ENCODE assay signal across 29 cellular contexts in the genomic region with DNA sequence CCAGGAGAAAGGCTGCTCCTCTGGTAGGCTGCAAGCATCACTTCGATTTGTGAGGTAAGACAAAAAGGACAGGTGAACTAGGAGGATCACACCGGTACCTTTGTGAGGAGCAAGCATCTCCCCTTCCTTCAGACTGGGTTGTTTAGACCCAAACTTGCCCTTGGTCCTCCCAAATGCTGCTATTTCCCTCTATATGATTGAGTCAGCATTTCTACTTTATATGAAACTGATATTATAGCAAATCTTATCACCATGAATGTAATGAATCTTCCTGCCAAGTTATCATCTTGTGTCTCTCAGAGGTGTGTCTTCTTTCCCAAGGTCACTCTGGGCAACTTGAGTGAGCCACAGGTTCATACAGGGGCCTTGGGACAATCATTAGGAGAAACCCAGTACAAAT.
"Had no signal": no experiment of that assay in that cellular context is flagged by ENCODE, and none has a peak within 500 bp of the region (broad histone marks: within the 10 kb centered on the region; RNA-seq: fewer than 3 reads in every experiment).

No MANE protein-coding gene starts in this region.

- H3K27ac Mint-ChIP-seq: stimulated activated effector memory CD8-positive, alpha-beta T cell treated with anti-CD3 and anti-CD28 coated beads, Interleukin-12 subunit alpha, Interleukin-12 subunit beta, amount 100 ng/mL, for 72 hours; stimulated activated memory B cell treated with anti-CD40 and anti-IgM and Interleukin-4, amounts not matched to agents 10 μg/mL and 1 μg/mL and 100 μg/mL, for 72 hours; stimulated activated naive B cell treated with anti-CD40 and anti-IgM and Interleukin-4, amounts not matched to agents 10 μg/mL and 1 μg/mL and 100 μg/mL, for 72 hours; stimulated activated naive CD8-positive, alpha-beta T cell treated with anti-CD3 and anti-CD28 coated beads, Interleukin-15, amount 100 ng/mL, for 72 hours; stimulated activated naive CD8-positive, alpha-beta T cell treated with anti-CD3 and anti-CD28 coated beads, Interleukin-15, Interleukin-2, amounts not matched to agents 100 ng/mL and 50 ng/mL, for 24 hours; type B pancreatic cell had no signal

- H3K4me1 Mint-ChIP-seq: stimulated activated effector memory CD8-positive, alpha-beta T cell treated with anti-CD3 and anti-CD28 coated beads, Interleukin-12 subunit alpha, Interleukin-12 subunit beta, amount 100 ng/mL, for 72 hours; stimulated activated memory B cell treated with anti-CD40 and anti-IgM and Interleukin-4, amounts not matched to agents 10 μg/mL and 1 μg/mL and 100 μg/mL, for 72 hours; stimulated activated naive B cell treated with anti-CD40 and anti-IgM and Interleukin-4, amounts not matched to agents 10 μg/mL and 1 μg/mL and 100 μg/mL, for 72 hours; stimulated activated naive CD8-positive, alpha-beta T cell treated with anti-CD3 and anti-CD28 coated beads, Interleukin-15, amount 100 ng/mL, for 72 hours had no signal

- ATAC-seq: stimulated activated effector memory CD8-positive, alpha-beta T cell treated with anti-CD3 and anti-CD28 coated beads, Interleukin-12 subunit alpha, Interleukin-12 subunit beta, amount 100 ng/mL, for 72 hours; stimulated activated naive B cell treated with anti-CD40 and anti-IgM and Interleukin-4, amounts not matched to agents 10 μg/mL and 1 μg/mL and 100 μg/mL, for 72 hours; stimulated activated naive CD8-positive, alpha-beta T cell treated with anti-CD3 and anti-CD28 coated beads, Interleukin-15, amount 100 ng/mL, for 72 hours; stimulated activated naive CD8-positive, alpha-beta T cell treated with anti-CD3 and anti-CD28 coated beads, Interleukin-15, Interleukin-2, amounts not matched to agents 100 U/mL and 50 U/mL, for 24 hours; upper lobe of right lung had no signal

- H3K27ac ChIP-seq: stomach, suprapubic skin, testis, thoracic aorta, thyroid gland, tibial artery, tibial nerve, transverse colon, upper lobe of left lung, upper lobe of right lung, uterus, vagina had no signal

- DNase-seq: stimulated activated CD4-positive, alpha-beta T cell treated with anti-CD3 and anti-CD28 coated beads, Interleukin-2, amount 100 ng/mL, for 48 hours; stimulated activated CD4-positive, alpha-beta T cell treated with anti-CD3 and anti-CD28 coated beads, Interleukin-4, amount 100 ng/mL, for 1 hour; stimulated activated CD4-positive, alpha-beta T cell treated with anti-CD3 and anti-CD28 coated beads, Interleukin-4, amount 100 ng/mL, for 24 hours; stimulated activated CD4-positive, alpha-beta T cell treated with anti-CD3 and anti-CD28 coated beads, Interleukin-4, amount 100 ng/mL, for 4 hours; stimulated activated CD8-positive, alpha-beta memory T cell treated with anti-CD3 and anti-CD28 coated beads, Interleukin-4, amount 100 ng/mL, for 48 hours; stimulated activated naive B cell treated with anti-CD40 and anti-IgM and Interleukin-4, amounts not matched to agents 10 μg/mL and 1 μg/mL and 100 μg/mL, for 72 hours; stimulated activated naive CD4-positive, alpha-beta T cell; stimulated activated naive CD4-positive, alpha-beta T cell treated with Interleukin-2 at 50 U/mL for 16 hours; stimulated activated naive CD8-positive, alpha-beta T cell treated with anti-CD3 and anti-CD28 coated beads, Interleukin-15, amount 100 ng/mL, for 72 hours; stimulated activated naive CD8-positive, alpha-beta T cell treated with anti-CD3 and anti-CD28 coated beads, Interleukin-15, Interleukin-2, amounts not matched to agents 100 U/mL and 50 U/mL, for 24 hours; stomach; substantia nigra; testis; thyroid gland; tibial artery; transverse colon; trophoblast cell; upper lobe of left lung; upper lobe of right lung; uterus had no signal

- H3K9me3 ChIP-seq: testis, thoracic aorta, thyroid gland, tibial artery, tibial nerve, transverse colon, upper lobe of left lung, upper lobe of right lung, uterus, vagina had no signal

- H3K4me3 Mint-ChIP-seq: stimulated activated effector memory CD8-positive, alpha-beta T cell treated with anti-CD3 and anti-CD28 coated beads, Interleukin-12 subunit alpha, Interleukin-12 subunit beta, amount 100 ng/mL, for 72 hours; stimulated activated memory B cell treated with anti-CD40 and anti-IgM and Interleukin-4, amounts not matched to agents 10 μg/mL and 1 μg/mL and 100 μg/mL, for 72 hours; stimulated activated naive B cell treated with anti-CD40 and anti-IgM and Interleukin-4, amounts not matched to agents 10 μg/mL and 1 μg/mL and 100 μg/mL, for 72 hours; stimulated activated naive CD8-positive, alpha-beta T cell treated with anti-CD3 and anti-CD28 coated beads, Interleukin-15, amount 100 ng/mL, for 72 hours; stimulated activated naive CD8-positive, alpha-beta T cell treated with anti-CD3 and anti-CD28 coated beads, Interleukin-15, Interleukin-2, amounts not matched to agents 100 ng/mL and 50 ng/mL, for 24 hours; type B pancreatic cell had no signal

- H3K27me3 Mint-ChIP-seq: stimulated activated memory B cell treated with anti-CD40 and anti-IgM and Interleukin-4, amounts not matched to agents 10 μg/mL and 1 μg/mL and 100 μg/mL, for 72 hours; stimulated activated naive CD8-positive, alpha-beta T cell treated with anti-CD3 and anti-CD28 coated beads, Interleukin-15, amount 100 ng/mL, for 72 hours; stimulated activated naive CD8-positive, alpha-beta T cell treated with anti-CD3 and anti-CD28 coated beads, Interleukin-15, Interleukin-2, amounts not matched to agents 100 ng/mL and 50 ng/mL, for 24 hours had no signal

- H3K4me3 ChIP-seq: stomach, suprapubic skin, testis, thoracic aorta, thyroid gland, tibial artery, tibial nerve, transverse colon, upper lobe of left lung, upper lobe of right lung, uterus, vagina had no signal

- FAIRE-seq: urothelium cell line had no signal

- H3K36me3 Mint-ChIP-seq: stimulated activated effector memory CD8-positive, alpha-beta T cell treated with anti-CD3 and anti-CD28 coated beads, Interleukin-12 subunit alpha, Interleukin-12 subunit beta, amount 100 ng/mL, for 72 hours; stimulated activated memory B cell treated with anti-CD40 and anti-IgM and Interleukin-4, amounts not matched to agents 10 μg/mL and 1 μg/mL and 100 μg/mL, for 72 hours; stimulated activated naive B cell treated with anti-CD40 and anti-IgM and Interleukin-4, amounts not matched to agents 10 μg/mL and 1 μg/mL and 100 μg/mL, for 72 hours; type B pancreatic cell had no signal

- H3K27me3 ChIP-seq: suprapubic skin, testis, thyroid gland, tibial artery, tibial nerve, transverse colon, upper lobe of left lung, upper lobe of right lung, uterus, vagina had no signal

- H3K9me3 Mint-ChIP-seq: stimulated activated effector memory CD8-positive, alpha-beta T cell treated with anti-CD3 and anti-CD28 coated beads, Interleukin-12 subunit alpha, Interleukin-12 subunit beta, amount 100 ng/mL, for 72 hours; stimulated activated memory B cell treated with anti-CD40 and anti-IgM and Interleukin-4, amounts not matched to agents 10 μg/mL and 1 μg/mL and 100 μg/mL, for 72 hours; stimulated activated naive CD8-positive, alpha-beta T cell treated with anti-CD3 and anti-CD28 coated beads, Interleukin-15, Interleukin-2, amounts not matched to agents 100 ng/mL and 50 ng/mL, for 24 hours; type B pancreatic cell had no signal

- H3K4me1 ChIP-seq: stomach, suprapubic skin, testis, thyroid gland, tibial artery, tibial nerve, transverse colon, upper lobe of left lung, upper lobe of right lung, uterus, vagina had no signal

- H3K36me3 ChIP-seq: stomach, suprapubic skin, thoracic aorta, thyroid gland, tibial artery, tibial nerve, transverse colon, upper lobe of left lung, upper lobe of right lung, uterus, vagina had no signal
